In genomic region chr3:51408813-51409212, GRCh38 we compare ENCODE assay signal across 21 cellular contexts. TPM values are rescaled to one million over a fixed set of nuclear protein-coding genes. Genes with fewer than 3 reads are reported as not detected.
A peak's percentile ranks its signal among the peaks of the same experiment; 100 is the strongest.
DNase-seq lines count a peak whose midpoint lies in the region; ATAC-seq and TF ChIP-seq lines count a peak whose summit lies in the region.
"Had no signal": no experiment of that assay in that cellular context is flagged by ENCODE, and none has a peak within 500 bp of the region (broad histone marks: within the 10 kb centered on the region; RNA-seq: fewer than 3 reads in every experiment).

No MANE protein-coding gene starts in this region.

- no peaks in the 10 kb centered on the region for H4K20me1 ChIP-seq in Karpas-422 (ENCODE audit: insufficient read depth, low read depth, low read length)

- peak overlapping the region; percentile 42 for H3K27ac ChIP-seq in Karpas-422 (ENCODE audit: low read length)
- H3K27ac ChIP-seq: RWPE1 had no signal

- no peak overlapping the region for H2AFZ ChIP-seq in Karpas-422 (ENCODE audit: low read length)

- intact Hi-C loops in dendritic cell treated with granulocyte-macrophage colony-stimulating factor and Interleukin-4, amounts not matched to agents 40 ng/mL and 50 ng/mL, for 4 days (cut with micrococcal nuclease), result no loop called here

- TF ChIP-seq CTCF in nephron progenitor cell (IDR thresholded peaks at IDR 0.05), result no peak

- H3K36me3 Mint-ChIP-seq in activated T-cell treated with anti-CD3 and anti-CD28 coated beads, Interleukin-2, amount 50 U/mL, for 24 hours (ENCODE audit: low read depth), result peaks cover 95% of the 10 kb centered on the region
- H3K36me3 Mint-ChIP-seq in activated T-cell treated with anti-CD3 and anti-CD28 coated beads, Interleukin-2, amount 50 U/mL, for 72 hours (ENCODE audit: insufficient read depth in 2 of 2), result peaks cover 6 to 17% of the 10 kb centered on the region in 2 donors
- peaks cover 80% of the 10 kb centered on the region for H3K36me3 Mint-ChIP-seq in dendritic cell treated with granulocyte-macrophage colony-stimulating factor and Interleukin-4, amounts not matched to agents 40 ng/mL and 50 ng/mL, for 4 days (ENCODE audit: low read depth)
- H3K36me3 Mint-ChIP-seq in nephron progenitor cell (ENCODE audit: low read depth), result peaks cover 54% of the 10 kb centered on the region
- H3K36me3 Mint-ChIP-seq in stimulated activated effector memory CD8-positive, alpha-beta T cell treated with anti-CD3 and anti-CD28 coated beads, Interleukin-12 subunit alpha, Interleukin-12 subunit beta, amount 100 ng/mL, for 72 hours, result peaks cover 93% of the 10 kb centered on the region

- peaks cover 38% of the 10 kb centered on the region for H3K36me3 ChIP-seq in Karpas-422 (ENCODE audit: insufficient read depth, low read length)

- H3K27ac Mint-ChIP-seq in activated T-cell treated with anti-CD3 and anti-CD28 coated beads, Interleukin-2, amount 50 U/mL, for 24 hours, result peak overlapping the region; percentile 28
- H3K27ac Mint-ChIP-seq in activated T-cell treated with anti-CD3 and anti-CD28 coated beads, Interleukin-2, amount 50 U/mL, for 72 hours, result no peak overlapping the region
- peak overlapping the region; percentile 17 for H3K27ac Mint-ChIP-seq in dendritic cell treated with granulocyte-macrophage colony-stimulating factor and Interleukin-4, amounts not matched to agents 40 ng/mL and 50 ng/mL, for 4 days
- peak overlapping the region; percentile 4 for H3K27ac Mint-ChIP-seq in nephron progenitor cell
- no peak overlapping the region for H3K27ac Mint-ChIP-seq in stimulated activated effector memory CD8-positive, alpha-beta T cell treated with anti-CD3 and anti-CD28 coated beads, Interleukin-12 subunit alpha, Interleukin-12 subunit beta, amount 100 ng/mL, for 72 hours
- H3K27ac Mint-ChIP-seq: HFFc6 had no signal

- no peaks in the 10 kb centered on the region for H3K27me3 ChIP-seq in Karpas-422 (ENCODE audit: low read length)

- no peak overlapping the region for H3K4me3 ChIP-seq in Karpas-422 (ENCODE audit: low read length)
- H3K4me3 ChIP-seq: HAP-1 had no signal

- peaks cover 26% of the 10 kb centered on the region for H3K4me1 ChIP-seq in Karpas-422 (ENCODE audit: low read length)

- no peak overlapping the region for H3K4me3 Mint-ChIP-seq in activated T-cell treated with anti-CD3 and anti-CD28 coated beads, Interleukin-2, amount 50 U/mL, for 24 hours
- H3K4me3 Mint-ChIP-seq in activated T-cell treated with anti-CD3 and anti-CD28 coated beads, Interleukin-2, amount 50 U/mL, for 72 hours, result no peak overlapping the region
- no peak overlapping the region for H3K4me3 Mint-ChIP-seq in dendritic cell treated with granulocyte-macrophage colony-stimulating factor and Interleukin-4, amounts not matched to agents 40 ng/mL and 50 ng/mL, for 4 days
- no peak overlapping the region for H3K4me3 Mint-ChIP-seq in nephron progenitor cell
- no peak overlapping the region for H3K4me3 Mint-ChIP-seq in stimulated activated effector memory CD8-positive, alpha-beta T cell treated with anti-CD3 and anti-CD28 coated beads, Interleukin-12 subunit alpha, Interleukin-12 subunit beta, amount 100 ng/mL, for 72 hours
- H3K4me3 Mint-ChIP-seq: HFFc6 had no signal

- no peaks in the 10 kb centered on the region for H3K9me3 ChIP-seq in Karpas-422 (ENCODE audit: low read length)
- H3K9me3 ChIP-seq: HAP-1 had no signal

- H3K9me3 Mint-ChIP-seq in activated T-cell treated with anti-CD3 and anti-CD28 coated beads, Interleukin-2, amount 50 U/mL, for 24 hours, result no peaks in the 10 kb centered on the region
- no peaks in the 10 kb centered on the region for H3K9me3 Mint-ChIP-seq in activated T-cell treated with anti-CD3 and anti-CD28 coated beads, Interleukin-2, amount 50 U/mL, for 72 hours
- no peaks in the 10 kb centered on the region for H3K9me3 Mint-ChIP-seq in dendritic cell treated with granulocyte-macrophage colony-stimulating factor and Interleukin-4, amounts not matched to agents 40 ng/mL and 50 ng/mL, for 4 days
- H3K9me3 Mint-ChIP-seq in nephron progenitor cell, result no peaks in the 10 kb centered on the region
- H3K9me3 Mint-ChIP-seq in stimulated activated effector memory CD8-positive, alpha-beta T cell treated with anti-CD3 and anti-CD28 coated beads, Interleukin-12 subunit alpha, Interleukin-12 subunit beta, amount 100 ng/mL, for 72 hours, result no peaks in the 10 kb centered on the region
- H3K9me3 Mint-ChIP-seq: HFFc6 had no signal

- peak overlapping the region; percentile 21 for H3K4me2 ChIP-seq in Karpas-422 (ENCODE audit: low read depth, low read length, poor library complexity, severe bottlenecking)

- no peak for ATAC-seq in activated T-cell treated with anti-CD3 and anti-CD28 coated beads, Interleukin-2, amount 50 U/mL, for 72 hours (replicated peaks in 1 of 2)
- no peak for ATAC-seq in stimulated activated effector memory CD8-positive, alpha-beta T cell treated with anti-CD3 and anti-CD28 coated beads, Interleukin-12 subunit alpha, Interleukin-12 subunit beta, amount 100 ng/mL, for 72 hours
- ATAC-seq: Panc1 had no signal

- no peaks in the 10 kb centered on the region for H3K27me3 Mint-ChIP-seq in activated T-cell treated with anti-CD3 and anti-CD28 coated beads, Interleukin-2, amount 50 U/mL, for 24 hours
- H3K27me3 Mint-ChIP-seq in activated T-cell treated with anti-CD3 and anti-CD28 coated beads, Interleukin-2, amount 50 U/mL, for 72 hours (ENCODE audit: low read depth), result no peaks in the 10 kb centered on the region
- H3K27me3 Mint-ChIP-seq in dendritic cell treated with granulocyte-macrophage colony-stimulating factor and Interleukin-4, amounts not matched to agents 40 ng/mL and 50 ng/mL, for 4 days, result no peaks in the 10 kb centered on the region
- no peaks in the 10 kb centered on the region for H3K27me3 Mint-ChIP-seq in nephron progenitor cell (ENCODE audit: low read depth, poor library complexity)

- H3K9me2 ChIP-seq in Karpas-422 (replicated peaks; ENCODE audit: insufficient read depth, low read length), result no peaks in the 10 kb centered on the region

- H3K9ac ChIP-seq in Karpas-422 (ENCODE audit: low read length), result no peak overlapping the region

- H3K79me2 ChIP-seq in Karpas-422 (ENCODE audit: low read length), result peaks cover 49% of the 10 kb centered on the region

- H3K4me1 Mint-ChIP-seq in activated T-cell treated with anti-CD3 and anti-CD28 coated beads, Interleukin-2, amount 50 U/mL, for 24 hours (ENCODE audit: low read depth), result peaks cover 29% of the 10 kb centered on the region
- H3K4me1 Mint-ChIP-seq in activated T-cell treated with anti-CD3 and anti-CD28 coated beads, Interleukin-2, amount 50 U/mL, for 72 hours (ENCODE audit: low read depth), result peaks cover 8% of the 10 kb centered on the region
- peaks cover 1% of the 10 kb centered on the region for H3K4me1 Mint-ChIP-seq in dendritic cell treated with granulocyte-macrophage colony-stimulating factor and Interleukin-4, amounts not matched to agents 40 ng/mL and 50 ng/mL, for 4 days (ENCODE audit: low read depth)
- no peaks in the 10 kb centered on the region for H3K4me1 Mint-ChIP-seq in nephron progenitor cell
- peaks cover 5% of the 10 kb centered on the region for H3K4me1 Mint-ChIP-seq in stimulated activated effector memory CD8-positive, alpha-beta T cell treated with anti-CD3 and anti-CD28 coated beads, Interleukin-12 subunit alpha, Interleukin-12 subunit beta, amount 100 ng/mL, for 72 hours

- DNase-seq in activated T-cell treated with anti-CD3 and anti-CD28 coated beads, Interleukin-2, amount 50 U/mL, for 24 hours, result no peak
- DNase-seq in activated T-cell treated with anti-CD3 and anti-CD28 coated beads, Interleukin-2, amount 50 U/mL, for 72 hours, result no peak
- no peak for DNase-seq in Karpas-422
- no peak for DNase-seq in nephron progenitor cell
- DNase-seq in stimulated activated effector memory CD8-positive, alpha-beta T cell treated with anti-CD3 and anti-CD28 coated beads, Interleukin-12 subunit alpha, Interleukin-12 subunit beta, amount 100 ng/mL, for 72 hours (ENCODE audit: low spot score in 2 of 2), result no peak
- no peak for DNase-seq in NCI-H2196 (lab: John Stamatoyannopoulos, UW; ENCODE audit: unreplicated experiment)
- DNase-seq: Calu3, DMS79 treated with DMSO at 0.1 percent for 48 hours, GOT3, HFFc6, KBM-7, MM.1S, NCI-H1694, NCI-H2029 treated with DMSO at 0.1 percent for 48 hours, NCI-H2227 treated with DMSO at 0.1 percent for 48 hours, NCI-H69, SHP77 had no signal

RNA-seq across cellular contexts. Expression of gene RBM15B, which starts 17.7 kb away (rescaled TPM):
- 10 to 100 TPM; 19.6 to 24.4 TPM for total RNA-seq in activated T-cell treated with anti-CD3 and anti-CD28 coated beads, Interleukin-2, amount 50 U/mL, for 72 hours
- 17.1 and 26.1 TPM in 2 replicates for total RNA-seq in Karpas-422 (2014; rRNA removed; shearing (Covaris generic); ENCODE audit: low replicate concordance)

RNA-seq across cellular contexts. Expression of gene MANF, which starts 23.7 kb away (rescaled TPM):
- total RNA-seq in activated T-cell treated with anti-CD3 and anti-CD28 coated beads, Interleukin-2, amount 50 U/mL, for 72 hours, result 100 to 1,000 TPM; 112 to 141 TPM
- total RNA-seq in Karpas-422 (2014; rRNA removed; shearing (Covaris generic); ENCODE audit: low replicate concordance), result 27.2 and 51.8 TPM in 2 replicates

Comparison
In these comparisons a context has a peak if more than half of its experiments do, and no peak if none do; other contexts are left out.
1. H3K27ac Mint-ChIP-seq: peak in activated T-cell treated with anti-CD3 and anti-CD28 coated beads, Interleukin-2, amount 50 U/mL, for 24 hours (single experiment), dendritic cell treated with granulocyte-macrophage colony-stimulating factor and Interleukin-4, amounts not matched to agents 40 ng/mL and 50 ng/mL, for 4 days (single experiment) and nephron progenitor cell (single experiment); none in activated T-cell treated with anti-CD3 and anti-CD28 coated beads, Interleukin-2, amount 50 U/mL, for 72 hours (single experiment) and stimulated activated effector memory CD8-positive, alpha-beta T cell treated with anti-CD3 and anti-CD28 coated beads, Interleukin-12 subunit alpha, Interleukin-12 subunit beta, amount 100 ng/mL, for 72 hours (single experiment).